In the genomic region with DNA sequence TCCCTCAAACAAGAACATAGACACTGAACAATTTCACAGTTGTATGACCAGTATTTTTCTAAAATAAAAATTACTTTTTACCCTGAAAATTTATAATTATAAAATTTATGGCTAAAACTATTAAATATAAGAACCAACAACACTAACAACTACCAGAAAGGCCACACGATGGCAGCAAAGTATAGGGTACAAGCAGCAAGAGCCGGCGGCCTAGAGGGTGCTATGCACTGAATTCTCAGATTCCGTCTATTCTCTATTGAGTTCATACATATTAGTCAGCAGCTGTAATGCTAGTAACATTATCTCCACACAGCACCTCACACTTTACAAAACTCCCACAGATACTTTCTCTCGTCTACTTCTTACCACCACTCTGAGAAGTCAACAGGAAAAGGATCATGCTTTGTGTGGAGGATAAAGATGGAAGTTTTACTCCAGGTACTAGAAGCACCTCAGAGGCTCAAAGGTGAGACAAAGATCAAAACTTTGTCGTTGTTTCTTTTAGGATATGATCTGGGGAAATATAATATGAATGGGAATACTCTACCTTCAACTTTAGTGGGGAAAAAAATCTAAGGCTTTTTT, we compare ENCODE assay signal across 8 cellular contexts.
DNase-seq lines count a peak whose midpoint lies in the region; ATAC-seq and TF ChIP-seq lines count a peak whose summit lies in the region.

No MANE protein-coding gene starts in this region.

- ATAC-seq in HG02588 (IDR thresholded peaks at IDR 0.05; ENCODE audit: unreplicated experiment): peak; percentile 88

- TF ChIP-seq CTCF in GM12872 (IDR thresholded peaks at IDR 0.05; ENCODE audit: insufficient read depth, low read depth, low read length) (peak; percentile 53), NB4 (IDR thresholded peaks at IDR 0.05; ENCODE audit: low read depth, low read length) (peak; percentile 30)

- no peak for TF ChIP-seq POLR2A in NB4 (IDR thresholded peaks at IDR 0.05; ENCODE audit: extremely low read depth, insufficient read length)

- intact Hi-C loops in head of caudate nucleus (cut with DNase I): loop anchor here (5.0 to 10.0 kb wide), 2 partner anchors 238 to 1006 kb away; no protein-coding TSS in a partner anchor

- no peak overlapping the region for H3K4me3 ChIP-seq in NB4 (ENCODE audit: low read depth, low read length)

- DNase-seq in NB4 (ENCODE audit: low read depth) (peak; percentile 71), SK-N-DZ (ENCODE audit: low spot score) (peak; percentile 57), head of caudate nucleus (peak; percentile 64 to 95 (median 86)), putamen (ENCODE audit: low spot score) (peak; percentile 79), T1000 (lab: John Stamatoyannopoulos, UW) (no peak)
- DNase-seq in activated naive CD4-positive, alpha-beta T cell treated with anti-CD3 and anti-CD28 coated beads, Interleukin-2, amount 50 U/mL, for 16 hours: peak; percentile 52
